8 cellular contexts compared by ENCODE assay signal in genomic region chr6:41424370-41425058, GRCh38.
DNase-seq lines count a peak whose midpoint lies in the region; ATAC-seq and TF ChIP-seq lines count a peak whose summit lies in the region.

No MANE protein-coding gene starts in this region.

- H4K20me1 ChIP-seq in Karpas-422 (ENCODE audit: insufficient read depth, low read depth, low read length) = no peaks in the 10 kb centered on the region

- H3K9me2 ChIP-seq in Karpas-422 (replicated peaks; ENCODE audit: insufficient read depth, low read length) = no peaks in the 10 kb centered on the region

- no peak overlapping the region for H3K27ac ChIP-seq in Karpas-422 (ENCODE audit: low read length)

- no peaks in the 10 kb centered on the region for H3K27me3 ChIP-seq in Karpas-422 (ENCODE audit: low read length)

- peaks cover 40% of the 10 kb centered on the region for H3K27me3 Mint-ChIP-seq in activated T-cell treated with anti-CD3 and anti-CD28 coated beads, Interleukin-2, amount 50 U/mL, for 72 hours (ENCODE audit: low read depth)

- H3K27ac Mint-ChIP-seq in activated T-cell treated with anti-CD3 and anti-CD28 coated beads, Interleukin-2, amount 50 U/mL, for 72 hours = no peak overlapping the region

- H3K4me1 ChIP-seq in Karpas-422 (ENCODE audit: low read length) = no peaks in the 10 kb centered on the region

- H3K9me3 Mint-ChIP-seq in activated T-cell treated with anti-CD3 and anti-CD28 coated beads, Interleukin-2, amount 50 U/mL, for 72 hours = no peaks in the 10 kb centered on the region

- peaks cover 12% of the 10 kb centered on the region for H3K4me1 Mint-ChIP-seq in activated T-cell treated with anti-CD3 and anti-CD28 coated beads, Interleukin-2, amount 50 U/mL, for 72 hours (ENCODE audit: low read depth)

- DNase-seq in ELF-1 (ENCODE audit: low read depth, low spot score) = peak; percentile 92
- DNase-seq in Karpas-422 = peak; percentile 90
- DNase-seq in RPMI7951 (ENCODE audit: low read depth) = peak; percentile 70
- DNase-seq in activated T-cell treated with anti-CD3 and anti-CD28 coated beads, Interleukin-2, amount 50 U/mL, for 72 hours = peak; percentile 81 to 85
- peak; percentile 83 for DNase-seq in fibroblast of the aortic adventitia (ENCODE audit: low read depth)
- peak in 51 of 56 donors; percentile 22 to 92 (median 61) for DNase-seq in nucleus accumbens (lab: John Stamatoyannopoulos, UW)
- peak; percentile 96 for DNase-seq in superior temporal gyrus (ENCODE audit: extremely low spot score)

- no peak overlapping the region for H3K4me3 ChIP-seq in Karpas-422 (ENCODE audit: low read length)
- no peak overlapping the region for H3K4me3 ChIP-seq in fibroblast of the aortic adventitia (ENCODE audit: low read depth, low read length)

- H3K36me3 ChIP-seq in Karpas-422 (ENCODE audit: insufficient read depth, low read length) = no peaks in the 10 kb centered on the region

- no peak overlapping the region for H3K4me3 Mint-ChIP-seq in activated T-cell treated with anti-CD3 and anti-CD28 coated beads, Interleukin-2, amount 50 U/mL, for 72 hours

- H3K36me3 Mint-ChIP-seq in activated T-cell treated with anti-CD3 and anti-CD28 coated beads, Interleukin-2, amount 50 U/mL, for 72 hours (ENCODE audit: insufficient read depth in 2 of 2) = peaks cover 0 to under 1% of the 10 kb centered on the region in 2 donors

- no peak overlapping the region for H3K4me2 ChIP-seq in Karpas-422 (ENCODE audit: low read depth, low read length, poor library complexity, severe bottlenecking)

- H3K9ac ChIP-seq in Karpas-422 (ENCODE audit: low read length) = no peak overlapping the region

- H3K9me3 ChIP-seq in Karpas-422 (ENCODE audit: low read length) = peaks cover 4% of the 10 kb centered on the region

- ATAC-seq in activated T-cell treated with anti-CD3 and anti-CD28 coated beads, Interleukin-2, amount 50 U/mL, for 72 hours (replicated peaks in 1 of 2) = peak; percentile 39 to 50
- no peak for ATAC-seq in GM21576 (IDR thresholded peaks at IDR 0.05; ENCODE audit: unreplicated experiment)

- no peak overlapping the region for H2AFZ ChIP-seq in Karpas-422 (ENCODE audit: low read length)

- H3K79me2 ChIP-seq in Karpas-422 (ENCODE audit: low read length) = no peaks in the 10 kb centered on the region

- TF ChIP-seq CTCF in fibroblast of the aortic adventitia (IDR thresholded peaks at IDR 0.05; ENCODE audit: insufficient read depth, low read length) = peak; percentile 91
